ENCODE assay signal across 16 cellular contexts in the genomic region with DNA sequence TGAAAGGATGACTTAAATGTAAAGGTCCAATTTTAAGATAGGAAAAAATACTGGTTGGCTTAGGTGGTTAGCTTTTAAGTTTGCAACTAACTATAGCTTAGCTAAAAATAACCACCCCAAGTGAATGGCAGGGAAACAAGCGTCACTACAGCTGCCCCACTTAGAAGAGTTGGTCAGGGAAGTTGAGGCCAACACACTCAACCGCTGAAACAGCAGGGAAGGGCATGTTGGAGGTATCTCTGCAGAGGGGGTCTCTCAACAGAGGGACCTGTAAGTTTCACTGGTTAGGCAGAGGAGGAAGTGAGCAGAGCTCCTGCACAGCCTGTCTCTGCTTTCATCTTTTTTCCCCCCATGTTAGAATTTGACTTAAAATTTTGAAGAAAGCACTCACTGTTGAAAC.
A peak's percentile ranks its signal among the peaks of the same experiment; 100 is the strongest.
DNase-seq lines count a peak whose midpoint lies in the region; ATAC-seq and TF ChIP-seq lines count a peak whose summit lies in the region.
"Had no signal": no experiment of that assay in that cellular context is flagged by ENCODE, and none has a peak within 500 bp of the region (broad histone marks: within the 10 kb centered on the region; RNA-seq: fewer than 3 reads in every experiment).

No MANE protein-coding gene starts in this region.

- no peak overlapping the region for H3K23ac ChIP-seq in neuronal stem cell (ENCODE audit: low read depth, low read length, poor library complexity)

- no peak overlapping the region for H2BK5ac ChIP-seq in neuronal stem cell (ENCODE audit: low read length)

- H3K36me3 ChIP-seq in ascending aorta = no peaks in the 10 kb centered on the region
- H3K36me3 ChIP-seq in neuronal stem cell (replicated peaks in 1 of 2; ENCODE audit: control insufficient read depth in 2 of 2, insufficient read depth in 2 of 2, low read length in 2 of 2) = no peaks in the 10 kb centered on the region
- H3K36me3 ChIP-seq: ovary, WERI-Rb-1 had no signal

- H4K8ac ChIP-seq in neuronal stem cell (ENCODE audit: low read depth, low read length) = no peak overlapping the region

- H3K9me3 ChIP-seq in ascending aorta = no peaks in the 10 kb centered on the region
- no peaks in the 10 kb centered on the region for H3K9me3 ChIP-seq in neuronal stem cell (replicated peaks in 1 of 2; ENCODE audit: control insufficient read depth in 2 of 2, insufficient read depth in 1 of 2, low read depth in 1 of 2, low read length in 2 of 2)
- H3K9me3 ChIP-seq: ovary had no signal

- H3K4me3 Mint-ChIP-seq in glutamatergic neuron (ENCODE audit: unreplicated experiment) = no peak overlapping the region
- H3K4me3 Mint-ChIP-seq: CD14-positive monocyte had no signal

- no peaks in the 10 kb centered on the region for H3K9me3 Mint-ChIP-seq in glutamatergic neuron (ENCODE audit: unreplicated experiment)
- H3K9me3 Mint-ChIP-seq: CD14-positive monocyte had no signal

- intact Hi-C loops in ascending aorta (cut with DNase I) = no loop called here

- no peak overlapping the region for H3K4ac ChIP-seq in neuronal stem cell (ENCODE audit: low read length)

- peaks cover 4% of the 10 kb centered on the region for H3K36me3 Mint-ChIP-seq in glutamatergic neuron (ENCODE audit: unreplicated experiment)
- H3K36me3 Mint-ChIP-seq: CD14-positive monocyte had no signal

- no peak overlapping the region for H2BK12ac ChIP-seq in neuronal stem cell (ENCODE audit: low read length)

- no peak overlapping the region for H4K91ac ChIP-seq in neuronal stem cell (ENCODE audit: low read depth, low read length, poor library complexity)

- H3K27ac ChIP-seq in ascending aorta = peak overlapping the region; percentile 42 to 71
- H3K27ac ChIP-seq in neuronal stem cell (replicated peaks; ENCODE audit: low read length) = no peak overlapping the region
- H3K27ac ChIP-seq: ovary had no signal

- H2AK5ac ChIP-seq in neuronal stem cell (ENCODE audit: low read depth, low read length) = no peak overlapping the region

- H3K27me3 Mint-ChIP-seq in glutamatergic neuron (ENCODE audit: unreplicated experiment) = peaks cover 2% of the 10 kb centered on the region

- H3K4me1 ChIP-seq in ascending aorta (peaks cover 17 to 51% of the 10 kb centered on the region in 2 donors), neuronal stem cell (ENCODE audit: control insufficient read depth in 2 of 2, insufficient read depth in 1 of 2, low read depth in 1 of 2, low read length in 2 of 2) (peaks cover 12 to 14% of the 10 kb centered on the region in 2 donors)

- DNase-seq in GM20000 (ENCODE audit: low spot score) = peak; percentile 24
- no peak for DNase-seq in ascending aorta (ENCODE audit: low spot score in 2 of 2)
- no peak for DNase-seq in glutamatergic neuron
- no peak for DNase-seq in foreskin melanocyte
- no peak for DNase-seq in neuronal stem cell (ENCODE audit: low spot score)
- DNase-seq in NCI-H1048 (lab: John Stamatoyannopoulos, UW) = no peak
- DNase-seq: NCI-H2227 treated with DMSO at 0.1 percent for 48 hours; ovary; SHP77 treated with DMSO at 0.1 percent for 48 hours; stimulated activated CD4-positive, alpha-beta T cell treated with anti-CD3 and anti-CD28 coated beads, Interleukin-2, amount 100 ng/mL, for 24 hours; stimulated activated naive CD8-positive, alpha-beta T cell treated with anti-CD3 and anti-CD28 coated beads, Interleukin-15, Interleukin-2, amounts not matched to agents 100 U/mL and 50 U/mL, for 24 hours; WERI-Rb-1 had no signal

- no peak overlapping the region for H2AFZ ChIP-seq in neuronal stem cell (ENCODE audit: low read length)

- H3K27me3 ChIP-seq in ascending aorta (no peaks in the 10 kb centered on the region), neuronal stem cell (ENCODE audit: control insufficient read depth in 3 of 3, insufficient read depth in 3 of 3, low read depth in 1 of 3, low read length in 3 of 3) (no peaks in the 10 kb centered on the region)
- H3K27me3 ChIP-seq: ovary had no signal

- no peak overlapping the region for H3K14ac ChIP-seq in neuronal stem cell (ENCODE audit: low read length)

- no peak overlapping the region for H3K4me3 ChIP-seq in ascending aorta
- no peak overlapping the region for H3K4me3 ChIP-seq in neuronal stem cell (ENCODE audit: low read length in 2 of 2)
- H3K4me3 ChIP-seq: lung, ovary had no signal

- ATAC-seq in GM18498 (IDR thresholded peaks at IDR 0.05; ENCODE audit: unreplicated experiment) = peak; percentile 62
- ATAC-seq in HG03175 (IDR thresholded peaks at IDR 0.05; ENCODE audit: unreplicated experiment) = peak; percentile 58
- ATAC-seq: stimulated activated naive CD8-positive, alpha-beta T cell treated with anti-CD3 and anti-CD28 coated beads, Interleukin-15, Interleukin-2, amounts not matched to agents 100 U/mL and 50 U/mL, for 24 hours had no signal

- H3K4me2 ChIP-seq in neuronal stem cell (ENCODE audit: insufficient read depth, low read length, poor library complexity, severe bottlenecking) = no peak overlapping the region

- no peak overlapping the region for H3K9ac ChIP-seq in neuronal stem cell (ENCODE audit: low read depth, low read length, poor library complexity)

- no peak overlapping the region for H2BK15ac ChIP-seq in neuronal stem cell (ENCODE audit: low read length)

- no peak overlapping the region for H3K18ac ChIP-seq in neuronal stem cell (ENCODE audit: low read length)

- H2BK120ac ChIP-seq in neuronal stem cell (ENCODE audit: low read depth, low read length) = no peak overlapping the region

- no peak overlapping the region for H3K27ac Mint-ChIP-seq in glutamatergic neuron (ENCODE audit: unreplicated experiment)

- TF ChIP-seq CTCF in GM20000 (IDR thresholded peaks at IDR 0.05; ENCODE audit: extremely low read depth, missing control alignments) (no peak), ascending aorta (IDR thresholded peaks at IDR 0.05) (no peak), glutamatergic neuron (IDR thresholded peaks at IDR 0.05; ENCODE audit: partially characterized antibody, unreplicated experiment) (no peak)

- peaks cover 9% of the 10 kb centered on the region for H3K4me1 Mint-ChIP-seq in glutamatergic neuron (ENCODE audit: low read depth, unreplicated experiment)

- peaks cover 3% of the 10 kb centered on the region for H3K79me1 ChIP-seq in neuronal stem cell (ENCODE audit: low read depth, low read length)

- no CpG with 5 or more reads among the region's 2 CpGs for WGBS in neuronal stem cell (ENCODE audit: extremely low coverage in 2 of 2, insufficient read length in 2 of 2, insufficient replicate concordance in 1 of 2), 2 donors
